Comparison of ENCODE assay signal across 20 cellular contexts in genomic region chr15:32766101-32766500, GRCh38. TPM values are rescaled to one million over a fixed set of nuclear protein-coding genes. Genes with fewer than 3 reads are reported as not detected.
DNase-seq lines count a peak whose midpoint lies in the region; ATAC-seq, FAIRE-seq and TF ChIP-seq lines count a peak whose summit lies in the region.
"Had no signal": no experiment of that assay in that cellular context is flagged by ENCODE, and none has a peak within 500 bp of the region (broad histone marks: within the 10 kb centered on the region; RNA-seq: fewer than 3 reads in every experiment).

No MANE protein-coding gene starts in this region.

- H3K4me3 ChIP-seq in BLaER1 (no peak overlapping the region), IMR-90 (ENCODE audit: insufficient read depth, low read depth, low read length) (no peak overlapping the region), endothelial cell of umbilical vein (replicated peaks in 1 of 3; ENCODE audit: insufficient read depth in 1 of 3, low read depth in 1 of 3, low read length in 3 of 3) (no peak overlapping the region)
- H3K4me3 ChIP-seq: HAP-1, K562 had no signal

- no peak overlapping the region for H4K91ac ChIP-seq in IMR-90 (ENCODE audit: insufficient read depth, low read depth, low read length)

- no peak for TF ChIP-seq RAD21 in IMR-90 (IDR thresholded peaks at IDR 0.05; ENCODE audit: low read length)

- H3K4me1 ChIP-seq in BLaER1 = peaks cover 37% of the 10 kb centered on the region
- H3K4me1 ChIP-seq in IMR-90 (ENCODE audit: control insufficient read depth, insufficient read depth, low read length) = peaks cover 9% of the 10 kb centered on the region; the same call in 1 of the 2 replicates
- H3K4me1 ChIP-seq in endothelial cell of umbilical vein (ENCODE audit: control insufficient read depth, extremely low read depth, insufficient read depth, low read length) = no peaks in the 10 kb centered on the region
- H3K4me1 ChIP-seq: BE2C, HAP-1 had no signal

- TF ChIP-seq CTCF in IMR-90 (conservative IDR thresholded peaks at IDR 0.05; ENCODE audit: low read depth, low read length) (no peak), endothelial cell of umbilical vein (IDR thresholded peaks at IDR 0.05; ENCODE audit: extremely low read depth in 1 of 2, insufficient read depth in 1 of 2, low read depth in 1 of 2, low read length in 2 of 2) (no peak)

- H3K4me2 ChIP-seq in BLaER1 (peak overlapping the region; percentile 28; the same call in 1 of the 2 replicates), IMR-90 (ENCODE audit: low read depth, low read length) (no peak overlapping the region), endothelial cell of umbilical vein (ENCODE audit: insufficient read depth, low read length) (no peak overlapping the region)

- in situ Hi-C loops in IMR-90 (cut with MboI; ENCODE audit: low sequenced_read_pairs) = no loop called here

- DNase-seq in EH (ENCODE audit: low read depth) = peak; percentile 73
- no peak for DNase-seq in IMR-90
- no peak for DNase-seq in endothelial cell of umbilical vein (ENCODE audit: low read depth, low spot score)
- DNase-seq in NCI-H2081 treated with DMSO at 0.1 percent for 48 hours (lab: John Stamatoyannopoulos, UW) = no peak
- DNase-seq: BE2C; CD8-positive, alpha-beta T cell; COR-L47; DMS53; GDM1; Karpas-422 had no signal

- peak overlapping the region; percentile 11 for H2BK5ac ChIP-seq in IMR-90 (ENCODE audit: low read depth, low read length, poor library complexity, severe bottlenecking)

- H4K5ac ChIP-seq in IMR-90 (ENCODE audit: low read depth, low read length) = no peak overlapping the region

- H3K27me3 ChIP-seq in BLaER1 (no peaks in the 10 kb centered on the region), IMR-90 (ENCODE audit: control insufficient read depth, insufficient read depth, low read length) (no peaks in the 10 kb centered on the region), endothelial cell of umbilical vein (ENCODE audit: control insufficient read depth in 2 of 2, insufficient read depth in 2 of 2, low read length in 2 of 2) (peaks cover 2 to 18% of the 10 kb centered on the region in 2 experiments)
- H3K27me3 ChIP-seq: BE2C had no signal

- H3K79me1 ChIP-seq in IMR-90 (ENCODE audit: low read depth in 1 of 2, low read length in 2 of 2) = peaks cover 28 to 62% of the 10 kb centered on the region in 2 experiments

- peak; percentile 18 for FAIRE-seq in endothelial cell of umbilical vein (lab: Jason Lieb, UNC)
- FAIRE-seq: A204.1, D721Med, H1, K562 had no signal

- H4K20me1 ChIP-seq in BLaER1 (no peaks in the 10 kb centered on the region), IMR-90 (ENCODE audit: insufficient read depth, low read length) (no peaks in the 10 kb centered on the region), endothelial cell of umbilical vein (replicated peaks; ENCODE audit: control insufficient read depth, extremely low read depth, insufficient read depth, low read length) (no peaks in the 10 kb centered on the region)

- POLR2A ChIA-PET in IMR-90 (lab: Charles Lee; ENCODE audit: unreplicated experiment) (no interaction called here), endothelial cell of umbilical vein (lab: Charles Lee) (no interaction called here)

- H3K79me2 ChIP-seq in endothelial cell of umbilical vein (ENCODE audit: control insufficient read depth, insufficient read depth, low read length) = no peaks in the 10 kb centered on the region

- no peak overlapping the region for H2BK20ac ChIP-seq in IMR-90 (ENCODE audit: low read depth, low read length)

- H2BK120ac ChIP-seq in IMR-90 (ENCODE audit: low read depth, low read length) = no peak overlapping the region

- no peak overlapping the region for H3K23ac ChIP-seq in IMR-90 (ENCODE audit: low read depth, low read length)

- H3K9ac ChIP-seq in BLaER1 (no peak overlapping the region), IMR-90 (ENCODE audit: low read depth, low read length) (no peak overlapping the region), endothelial cell of umbilical vein (replicated peaks; ENCODE audit: extremely low read depth, insufficient read depth, low read length) (no peak overlapping the region)

- intact Hi-C loops in IMR-90 (cut with micrococcal nuclease) = no loop called here
- intact Hi-C loops in endothelial cell of umbilical vein (cut with micrococcal nuclease) = no loop called here

- H2AFZ ChIP-seq in IMR-90 (replicated peaks; ENCODE audit: low read length, poor library complexity) = no peak overlapping the region
- H2AFZ ChIP-seq in endothelial cell of umbilical vein (ENCODE audit: low read depth, low read length) = no peak overlapping the region

- no peak overlapping the region for H3K27ac ChIP-seq in BLaER1
- no peak overlapping the region for H3K27ac ChIP-seq in IMR-90 (ENCODE audit: insufficient read depth, low read length)
- no peak overlapping the region for H3K27ac ChIP-seq in endothelial cell of umbilical vein (ENCODE audit: insufficient read depth, low read depth, low read length)
- H3K27ac ChIP-seq: HL-60 had no signal

- TF ChIP-seq POLR2A in IMR-90 (IDR thresholded peaks at IDR 0.05; ENCODE audit: low read depth, low read length) (no peak), endothelial cell of umbilical vein (IDR thresholded peaks at IDR 0.05; ENCODE audit: low read depth, low read length) (no peak)

- peaks cover 3% of the 10 kb centered on the region for H3K9me1 ChIP-seq in IMR-90 (ENCODE audit: insufficient read depth, low read length)
- H3K9me1 ChIP-seq in endothelial cell of umbilical vein (replicated peaks; ENCODE audit: control insufficient read depth, extremely low read depth, insufficient read depth, low read length) = no peaks in the 10 kb centered on the region

- dilution Hi-C loops in IMR-90 (cut with HindIII; ENCODE audit: low sequenced_read_pairs, unreplicated experiment) = no loop called here
- dilution Hi-C loops in endothelial cell of umbilical vein (cut with MboI; ENCODE audit: extremely low pct_ligation_motif_present, low sequenced_read_pairs) = no loop called here

- no peak overlapping the region for H3K56ac ChIP-seq in IMR-90 (ENCODE audit: extremely low read depth, insufficient read depth, low read length)

- H3K9me3 ChIP-seq in BLaER1 (peaks cover 11% of the 10 kb centered on the region), IMR-90 (ENCODE audit: control insufficient read depth, insufficient read depth, low read length) (no peaks in the 10 kb centered on the region), endothelial cell of umbilical vein (replicated peaks; ENCODE audit: control insufficient read depth, insufficient read depth, low read length) (no peaks in the 10 kb centered on the region)
- H3K9me3 ChIP-seq: BE2C, HAP-1 had no signal

- no peak overlapping the region for H2AK9ac ChIP-seq in IMR-90 (replicated peaks; ENCODE audit: low read depth, low read length, poor library complexity)

- no peak overlapping the region for H2BK15ac ChIP-seq in IMR-90 (ENCODE audit: low read depth, low read length)

- no peaks in the 10 kb centered on the region; the same call in 1 of the 2 replicates for H3K36me3 ChIP-seq in BLaER1
- peaks cover 5% of the 10 kb centered on the region for H3K36me3 ChIP-seq in IMR-90 (ENCODE audit: control insufficient read depth, insufficient read depth, low read length)
- H3K36me3 ChIP-seq in endothelial cell of umbilical vein (ENCODE audit: control insufficient read depth in 2 of 2, extremely low read depth in 1 of 2, insufficient read depth in 2 of 2, low read length in 2 of 2) = no peaks in the 10 kb centered on the region
- H3K36me3 ChIP-seq: BE2C, HAP-1 had no signal

- no peak for ATAC-seq in IMR-90 (ENCODE audit: low read depth)
- ATAC-seq in GM19023 (IDR thresholded peaks at IDR 0.05; ENCODE audit: unreplicated experiment) = no peak
- no peak for ATAC-seq in HG03280 (IDR thresholded peaks at IDR 0.05; ENCODE audit: unreplicated experiment)
- ATAC-seq: CD8-positive, alpha-beta T cell; K562 had no signal

- no peak overlapping the region for H3K14ac ChIP-seq in IMR-90 (replicated peaks; ENCODE audit: low read depth, low read length)

- 40% methylated on average over 1 of the region's 3 CpGs; no CpG with 5 or more reads in 1 of the 2 experiments for WGBS in IMR-90 (ENCODE audit: extremely low coverage in 2 of 2, insufficient read length in 1 of 2), 2 experiments

- H3K4ac ChIP-seq in IMR-90 (ENCODE audit: low read depth, low read length) = no peak overlapping the region

- peak overlapping the region; percentile 26 to 43; a peak in 2 of 4 replicates for H4K8ac ChIP-seq in IMR-90 (ENCODE audit: low read depth in 2 of 2, low read length in 2 of 2)

- H3K18ac ChIP-seq in IMR-90 (ENCODE audit: low read depth, low read length) = no peak overlapping the region

- CTCF ChIA-PET in IMR-90 (lab: Yijun Ruan, JAX) (no interaction called here), endothelial cell of umbilical vein (lab: Charles Lee) (interaction anchor here (1.1 to 1.4 kb wide), 4 partner anchors 8 to 170 kb away, joined by 3 to 4 read pairs (median 3); no protein-coding TSS in a partner anchor)

- no peak overlapping the region for H2AK5ac ChIP-seq in IMR-90 (ENCODE audit: low read depth, low read length)

- BruUV-seq in IMR-90 (replicated peaks; lab: Mats Ljungman, UMichigan) (no TSS peak), endothelial cell of umbilical vein (replicated peaks; lab: Mats Ljungman, UMichigan) (no TSS peak)

TF ChIP-seq in IMR-90, 13 proteins besides CTCF, POLR2A, EP300 and RAD21 (continues in another document):
- no peak for TF ChIP-seq NFE2L2 (IDR thresholded peaks at IDR 0.05; ENCODE audit: low read depth, low read length)
- no peak for TF ChIP-seq FOS (IDR thresholded peaks at IDR 0.05; ENCODE audit: low read depth, low read length)
- no peak for TF ChIP-seq RCOR1 (IDR thresholded peaks at IDR 0.05; ENCODE audit: insufficient replicate concordance, low read length)

TF ChIP-seq in endothelial cell of umbilical vein, 7 proteins besides CTCF, POLR2A, EP300 and RAD21 (continues in another document):
- no peak for TF ChIP-seq POLR2AphosphoS5 (IDR thresholded peaks at IDR 0.05; ENCODE audit: insufficient read depth, low read depth, low read length)
- no peak for TF ChIP-seq MYC (IDR thresholded peaks at IDR 0.05; ENCODE audit: low read depth, low read length)
- TF ChIP-seq JUN (IDR thresholded peaks at IDR 0.05; ENCODE audit: borderline replicate concordance, insufficient read depth, insufficient read length, low read depth) = no peak

RNA-seq across cellular contexts. Expression of gene GREM1, which starts 48.3 kb away (rescaled TPM):
- total RNA-seq in IMR-90 (2012; rRNA removed) = 848 and 1,032 TPM in 2 replicates
- 852 and 1,130 TPM in 2 replicates for polyA plus RNA-seq in IMR-90 (2012; rRNA removed)
- polyA plus RNA-seq in IMR-90 (2012; cell fraction: cytosol; rRNA removed) = 185 and 289 TPM in 2 replicates
- polyA plus RNA-seq in IMR-90 (2012; cell fraction: nucleus; rRNA removed; ENCODE audit: low replicate concordance) = 59.3 and 362 TPM in 2 replicates
- 0.44 TPM in 1 of 2 replicates, not detected in the other for total RNA-seq in endothelial cell of umbilical vein
- polyA plus RNA-seq in endothelial cell of umbilical vein = not detected in 2 replicates
- polyA plus RNA-seq in endothelial cell of umbilical vein (2011; cell fraction: cytosol; rRNA removed) = 0.01 TPM in 1 of 2 replicates, not detected in the other
- polyA plus RNA-seq in endothelial cell of umbilical vein (2011; cell fraction: nucleus; rRNA removed) = 0.06 TPM in 1 of 2 replicates, not detected in the other
- 0.10 and 0.12 TPM in 2 replicates for polyA plus RNA-seq in endothelial cell of umbilical vein (2012)
- 0.05 and 0.06 TPM in 2 replicates for polyA minus RNA-seq in endothelial cell of umbilical vein
- polyA minus RNA-seq in endothelial cell of umbilical vein (2011; cell fraction: cytosol; rRNA and poly(A)+ RNA removed) = not detected
- not detected in 2 replicates for polyA minus RNA-seq in endothelial cell of umbilical vein (2011; cell fraction: nucleus; rRNA and poly(A)+ RNA removed)
- total RNA-seq: CD8-positive, alpha-beta T cell had no signal
- polyA plus RNA-seq: CD14-positive monocyte had no signal

Comparison
In these comparisons a context has a peak if more than half of its experiments do, and no peak if none do; other contexts are left out.
1. RNA of gene GREM1, which starts 48.3 kb away (total RNA-seq): 848 to 1,032 TPM in IMR-90; 0.44 TPM in endothelial cell of umbilical vein; every median in the first group is over 100 times any median in the second.